Comparison of ENCODE assay signal across 14 cellular contexts in genomic region chr3:73041537-73041936, GRCh38. TPM values are rescaled to one million over a fixed set of nuclear protein-coding genes. Genes with fewer than 3 reads are reported as not detected.
DNase-seq lines count a peak whose midpoint lies in the region; ATAC-seq and TF ChIP-seq lines count a peak whose summit lies in the region.
"Had no signal": no experiment of that assay in that cellular context is flagged by ENCODE, and none has a peak within 500 bp of the region (broad histone marks: within the 10 kb centered on the region; RNA-seq: fewer than 3 reads in every experiment).

No MANE protein-coding gene starts in this region.

- H3K27me3 ChIP-seq in CD4-positive, alpha-beta memory T cell (ENCODE audit: insufficient read depth, low read length), result no peaks in the 10 kb centered on the region
- H3K27me3 ChIP-seq: BLaER1, uterus had no signal

- no peaks in the 10 kb centered on the region for H3K9me3 ChIP-seq in CD4-positive, alpha-beta memory T cell (ENCODE audit: control insufficient read depth in 1 of 2, low read length in 2 of 2)
- no peaks in the 10 kb centered on the region for H3K9me3 ChIP-seq in HEK293 (ENCODE audit: control insufficient read depth, insufficient read depth, low read depth, low read length)
- H3K9me3 ChIP-seq: BLaER1, uterus had no signal

- no peak overlapping the region for H3K27ac ChIP-seq in CD4-positive, alpha-beta memory T cell (ENCODE audit: low read depth, low read length)
- H3K27ac ChIP-seq in HEK293 (ENCODE audit: extremely low read depth, low read depth, low read length), result no peak overlapping the region
- H3K27ac ChIP-seq: BLaER1, uterus had no signal

- CTCF ChIA-PET in CD4-positive, alpha-beta memory T cell (lab: Charles Lee; ENCODE audit: partially characterized antibody), result no interaction called here
- CTCF ChIA-PET in HEK293 (lab: Yijun Ruan, JAX), result no interaction called here

- intact Hi-C loops in CD4-positive, alpha-beta memory T cell (cut with micrococcal nuclease), result loop anchor here (5.0 kb wide), 1 partner anchor 44 kb away; the partner anchor contains the start of gene PPP4R2

- no peak for DNase-seq in CD4-positive, alpha-beta memory T cell
- DNase-seq in chondrocyte (ENCODE audit: low spot score) (no peak), mesothelial cell of epicardium (ENCODE audit: low spot score in 2 of 2, unreplicated experiment in 2 of 2) (no peak), HFFc6 (no peak)
- no peak for DNase-seq in activated effector memory CD4-positive, alpha-beta T cell treated with Interleukin-2 at 50 U/mL for 16 hours
- DNase-seq: activated naive CD4-positive, alpha-beta T cell; central memory CD4-positive, alpha-beta T cell; DMS79; MV-4-11; stimulated activated CD4-positive, alpha-beta T cell treated with anti-CD3 and anti-CD28 coated beads, Interleukin-4, amount 100 ng/mL, for 4 hours; uterus had no signal

- POLR2A ChIA-PET in CD4-positive, alpha-beta memory T cell (lab: Charles Lee; ENCODE audit: partially characterized antibody), result no interaction called here
- POLR2A ChIA-PET in HEK293 (lab: Yijun Ruan, JAX), result no interaction called here

- H3K4me3 ChIP-seq in CD4-positive, alpha-beta memory T cell (ENCODE audit: low read length in 2 of 2), result no peak overlapping the region
- H3K4me3 ChIP-seq in HEK293 (ENCODE audit: low read depth, low read length), result no peak overlapping the region
- H3K4me3 ChIP-seq: BLaER1, uterus had no signal

- H3K36me3 Mint-ChIP-seq in CD4-positive, alpha-beta memory T cell, result peaks cover 8% of the 10 kb centered on the region in 2 donors
- H3K36me3 Mint-ChIP-seq in chondrocyte (ENCODE audit: low read depth), result no peaks in the 10 kb centered on the region
- H3K36me3 Mint-ChIP-seq in mesothelial cell of epicardium, result no peaks in the 10 kb centered on the region
- H3K36me3 Mint-ChIP-seq in HFFc6 (ENCODE audit: low read depth), result 0 out of 2 replicates have a peak, but pooled peaks cover 4% of the 10 kb centered on the region

- peak overlapping the region in 4 of 7 donors; percentile 5 to 72 (median 49) for H3K27ac Mint-ChIP-seq in CD4-positive, alpha-beta memory T cell
- peak overlapping the region; percentile 52 for H3K27ac Mint-ChIP-seq in chondrocyte (ENCODE audit: unreplicated experiment)
- peak overlapping the region; percentile 47 for H3K27ac Mint-ChIP-seq in mesothelial cell of epicardium
- H3K27ac Mint-ChIP-seq in HFFc6, result no peak overlapping the region

- peak overlapping the region in 4 of 8 donors; percentile 7 to 55 (median 30) for H3K4me3 Mint-ChIP-seq in CD4-positive, alpha-beta memory T cell
- H3K4me3 Mint-ChIP-seq in chondrocyte (ENCODE audit: unreplicated experiment) (no peak overlapping the region), mesothelial cell of epicardium (no peak overlapping the region), HFFc6 (no peak overlapping the region)

- no peaks in the 10 kb centered on the region for H3K36me3 ChIP-seq in CD4-positive, alpha-beta memory T cell (ENCODE audit: insufficient read depth, low read length)
- no peaks in the 10 kb centered on the region for H3K36me3 ChIP-seq in HEK293 (ENCODE audit: control insufficient read depth in 2 of 2, insufficient read depth in 1 of 2, low read length in 2 of 2)
- H3K36me3 ChIP-seq: uterus had no signal

- H3K4me1 Mint-ChIP-seq in CD4-positive, alpha-beta memory T cell, result peaks cover 55 to 91% (median 69%) of the 10 kb centered on the region in 4 donors
- H3K4me1 Mint-ChIP-seq in chondrocyte (ENCODE audit: low read depth) (peaks cover 52% of the 10 kb centered on the region), mesothelial cell of epicardium (peaks cover 39% of the 10 kb centered on the region), HFFc6 (ENCODE audit: low read depth) (peaks cover 64% of the 10 kb centered on the region)

- H3K27me3 Mint-ChIP-seq in CD4-positive, alpha-beta memory T cell, result no peaks in the 10 kb centered on the region
- no peaks in the 10 kb centered on the region for H3K27me3 Mint-ChIP-seq in chondrocyte (ENCODE audit: low read depth)
- H3K27me3 Mint-ChIP-seq in mesothelial cell of epicardium (ENCODE audit: low read depth), result no peaks in the 10 kb centered on the region
- no peaks in the 10 kb centered on the region for H3K27me3 Mint-ChIP-seq in HFFc6 (ENCODE audit: insufficient read depth)

- H3K4me1 ChIP-seq in CD4-positive, alpha-beta memory T cell (ENCODE audit: insufficient read depth, low read length), result peaks cover 78% of the 10 kb centered on the region
- peaks cover 20% of the 10 kb centered on the region for H3K4me1 ChIP-seq in HEK293 (ENCODE audit: control insufficient read depth, insufficient read depth, low read length)
- H3K4me1 ChIP-seq: BLaER1 had no signal

- no peaks in the 10 kb centered on the region for H3K9me3 Mint-ChIP-seq in CD4-positive, alpha-beta memory T cell
- H3K9me3 Mint-ChIP-seq in chondrocyte (ENCODE audit: low read depth), result no peaks in the 10 kb centered on the region
- H3K9me3 Mint-ChIP-seq in mesothelial cell of epicardium, result no peaks in the 10 kb centered on the region
- H3K9me3 Mint-ChIP-seq in HFFc6, result no peaks in the 10 kb centered on the region

- ATAC-seq in HG02870 (IDR thresholded peaks at IDR 0.05; ENCODE audit: unreplicated experiment), result no peak

- no peak for TF ChIP-seq CTCF in HEK293 (tag by site-specific recombination; IDR thresholded peaks at IDR 0.05)
- no peak for TF ChIP-seq CTCF in chondrocyte (IDR thresholded peaks at IDR 0.05)
- TF ChIP-seq CTCF in mesothelial cell of epicardium (IDR thresholded peaks at IDR 0.05; ENCODE audit: unreplicated experiment), result no peak
- TF ChIP-seq CTCF in HFFc6 (IDR thresholded peaks at IDR 0.05), result no peak

TF ChIP-seq in HEK293, 187 proteins besides CTCF, POLR2A, EP300 and RAD21:
- TF ChIP-seq, protein P1, sequence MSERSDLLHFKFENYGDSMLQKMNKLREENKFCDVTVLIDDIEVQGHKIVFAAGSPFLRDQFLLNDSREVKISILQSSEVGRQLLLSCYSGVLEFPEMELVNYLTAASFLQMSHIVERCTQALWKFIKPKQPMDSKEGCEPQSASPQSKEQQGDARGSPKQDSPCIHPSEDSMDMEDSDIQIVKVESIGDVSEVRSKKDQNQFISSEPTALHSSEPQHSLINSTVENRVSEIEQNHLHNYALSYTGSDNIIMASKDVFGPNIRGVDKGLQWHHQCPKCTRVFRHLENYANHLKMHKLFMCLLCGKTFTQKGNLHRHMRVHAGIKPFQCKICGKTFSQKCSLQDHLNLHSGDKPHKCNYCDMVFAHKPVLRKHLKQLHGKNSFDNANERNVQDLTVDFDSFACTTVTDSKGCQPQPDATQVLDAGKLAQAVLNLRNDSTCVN (tag by site-specific recombination; optimal IDR thresholded peaks at IDR 0.05), result no peak
- TF ChIP-seq, protein P2, sequence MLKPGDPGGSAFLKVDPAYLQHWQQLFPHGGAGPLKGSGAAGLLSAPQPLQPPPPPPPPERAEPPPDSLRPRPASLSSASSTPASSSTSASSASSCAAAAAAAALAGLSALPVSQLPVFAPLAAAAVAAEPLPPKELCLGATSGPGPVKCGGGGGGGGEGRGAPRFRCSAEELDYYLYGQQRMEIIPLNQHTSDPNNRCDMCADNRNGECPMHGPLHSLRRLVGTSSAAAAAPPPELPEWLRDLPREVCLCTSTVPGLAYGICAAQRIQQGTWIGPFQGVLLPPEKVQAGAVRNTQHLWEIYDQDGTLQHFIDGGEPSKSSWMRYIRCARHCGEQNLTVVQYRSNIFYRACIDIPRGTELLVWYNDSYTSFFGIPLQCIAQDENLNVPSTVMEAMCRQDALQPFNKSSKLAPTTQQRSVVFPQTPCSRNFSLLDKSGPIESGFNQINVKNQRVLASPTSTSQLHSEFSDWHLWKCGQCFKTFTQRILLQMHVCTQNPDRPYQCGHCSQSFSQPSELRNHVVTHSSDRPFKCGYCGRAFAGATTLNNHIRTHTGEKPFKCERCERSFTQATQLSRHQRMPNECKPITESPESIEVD (tag by site-specific recombination; IDR thresholded peaks at IDR 0.05), result 0 out of 2 replicates have a peak, but pooled peaks have one; percentile 21
- TF ChIP-seq, protein P3, sequence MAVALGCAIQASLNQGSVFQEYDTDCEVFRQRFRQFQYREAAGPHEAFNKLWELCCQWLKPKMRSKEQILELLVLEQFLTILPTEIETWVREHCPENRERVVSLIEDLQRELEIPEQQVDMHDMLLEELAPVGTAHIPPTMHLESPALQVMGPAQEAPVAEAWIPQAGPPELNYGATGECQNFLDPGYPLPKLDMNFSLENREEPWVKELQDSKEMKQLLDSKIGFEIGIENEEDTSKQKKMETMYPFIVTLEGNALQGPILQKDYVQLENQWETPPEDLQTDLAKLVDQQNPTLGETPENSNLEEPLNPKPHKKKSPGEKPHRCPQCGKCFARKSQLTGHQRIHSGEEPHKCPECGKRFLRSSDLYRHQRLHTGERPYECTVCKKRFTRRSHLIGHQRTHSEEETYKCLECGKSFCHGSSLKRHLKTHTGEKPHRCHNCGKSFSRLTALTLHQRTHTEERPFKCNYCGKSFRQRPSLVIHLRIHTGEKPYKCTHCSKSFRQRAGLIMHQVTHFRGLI (tag by site-specific recombination; IDR thresholded peaks at IDR 0.05), result peak; percentile 96

RNA-seq across cellular contexts. Expression of gene EBLN2, which starts 19.9 kb away (rescaled TPM):
- total RNA-seq in CD4-positive, alpha-beta memory T cell, result 10 to 100 TPM; 10.2 to 12.6 TPM
- 1 to 10 TPM; 1.5 to 2.2 TPM for polyA plus RNA-seq in CD4-positive, alpha-beta memory T cell
- total RNA-seq in chondrocyte (2.5 to 4.7 TPM (median 3.3 TPM) in 3 replicates), mesothelial cell of epicardium (10.5 to 11.3 TPM (median 10.7 TPM) in 3 replicates)
- 1 to 10 TPM; 1.5 to 1.9 (median 1.7) TPM for total RNA-seq in HFFc6 (2021; fragmentation: NEBNext Ultra II Directional; extraction: Animal tissue kit (Norgen Biotek cat#: 25700))

RNA-seq across cellular contexts. Expression of gene PPP4R2, which starts 44.9 kb away (rescaled TPM):
- 10 to 100 TPM; 71.8 to 77.0 TPM for total RNA-seq in CD4-positive, alpha-beta memory T cell
- polyA plus RNA-seq in CD4-positive, alpha-beta memory T cell, result 10 to 100 TPM; 30.7 to 37.2 TPM
- 63.5 to 78.4 TPM (median 70.0 TPM) in 3 replicates for total RNA-seq in chondrocyte
- total RNA-seq in mesothelial cell of epicardium, result 111 to 117 TPM (median 116 TPM) in 3 replicates
- total RNA-seq in HFFc6 (2021; fragmentation: NEBNext Ultra II Directional; extraction: Animal tissue kit (Norgen Biotek cat#: 25700)), result 10 to 100 TPM; 72.4 to 84.3 (median 79.4) TPM
